ENCODE assay signal across 16 cellular contexts in genomic region chr10:86944471-86944870, GRCh38. TPM values are rescaled to one million over a fixed set of nuclear protein-coding genes. Genes with fewer than 3 reads are reported as not detected.
A peak's percentile ranks its signal among the peaks of the same experiment; 100 is the strongest.
DNase-seq lines count a peak whose midpoint lies in the region; ATAC-seq and TF ChIP-seq lines count a peak whose summit lies in the region.
"Had no signal": no experiment of that assay in that cellular context is flagged by ENCODE, and none has a peak within 500 bp of the region (broad histone marks: within the 10 kb centered on the region; RNA-seq: fewer than 3 reads in every experiment).

No MANE protein-coding gene starts in this region.

- H3K56ac ChIP-seq in mesendoderm (ENCODE audit: low read length): no peak overlapping the region

- no peaks in the 10 kb centered on the region for H3K9me2 ChIP-seq in GM23248 (ENCODE audit: insufficient read depth)

- H2AFZ ChIP-seq in GM23248: no peak overlapping the region
- no peak overlapping the region for H2AFZ ChIP-seq in mammary epithelial cell (ENCODE audit: low read depth, low read length)
- H2AFZ ChIP-seq: parathyroid adenoma had no signal

- no peak overlapping the region for H2BK5ac ChIP-seq in mesendoderm (ENCODE audit: low read length)

- H3K4me2 ChIP-seq in GM23248 (ENCODE audit: unreplicated experiment) (no peak overlapping the region), mammary epithelial cell (ENCODE audit: insufficient read depth, low read depth, low read length) (no peak overlapping the region), mesendoderm (ENCODE audit: low read length) (no peak overlapping the region)
- H3K4me2 ChIP-seq: KMS-11 had no signal

- in situ Hi-C loops in GM23248 (cut with MboI): no loop called here
- in situ Hi-C loops in mammary epithelial cell (cut with MboI; ENCODE audit: low sequenced_read_pairs in 2 of 2): no loop called here

- H3K4me3 ChIP-seq in GM23248 (no peak overlapping the region), mammary epithelial cell (replicated peaks in 1 of 3; ENCODE audit: insufficient read depth in 1 of 3, low read depth in 2 of 3, low read length in 3 of 3) (no peak overlapping the region), mesendoderm (ENCODE audit: low read length) (no peak overlapping the region)
- H3K4me3 ChIP-seq: heart right ventricle, SJCRH30 had no signal

- H3K23ac ChIP-seq in mesendoderm (ENCODE audit: low read length): no peak overlapping the region

- no peaks in the 10 kb centered on the region for H3K27me3 ChIP-seq in GM23248 (replicated peaks; ENCODE audit: insufficient read depth)
- H3K27me3 ChIP-seq in mammary epithelial cell (ENCODE audit: insufficient read depth, low read length): no peaks in the 10 kb centered on the region
- H3K27me3 ChIP-seq in mesendoderm (ENCODE audit: insufficient read depth, low read length, poor library complexity): no peaks in the 10 kb centered on the region
- H3K27me3 ChIP-seq: ascending aorta, heart right ventricle, SJCRH30 had no signal

- no peak overlapping the region for H3K4ac ChIP-seq in mesendoderm (ENCODE audit: low read depth, low read length)

- ATAC-seq in HG03025 (IDR thresholded peaks at IDR 0.05; ENCODE audit: low FRiP score, unreplicated experiment) (no peak), HG03571 (IDR thresholded peaks at IDR 0.05; ENCODE audit: unreplicated experiment) (no peak), HG03439 (IDR thresholded peaks at IDR 0.05; ENCODE audit: unreplicated experiment) (no peak)

- CTCF ChIA-PET in mammary epithelial cell (lab: Charles Lee; ENCODE audit: low non-redundant PET): no interaction called here

- TF ChIP-seq CTCF in mammary epithelial cell (conservative IDR thresholded peaks at IDR 0.05 in 1 of 2, IDR thresholded peaks at IDR 0.05 in 1 of 2; ENCODE audit: extremely low read depth in 1 of 2, insufficient read depth in 1 of 2, low read depth in 1 of 2, low read length in 2 of 2): no peak

- no peaks in the 10 kb centered on the region for H3K4me1 ChIP-seq in GM23248 (ENCODE audit: insufficient read depth)
- peaks cover 18% of the 10 kb centered on the region for H3K4me1 ChIP-seq in mammary epithelial cell (ENCODE audit: insufficient read depth, low read length)
- no peaks in the 10 kb centered on the region for H3K4me1 ChIP-seq in mesendoderm (ENCODE audit: control insufficient read depth, low read depth, low read length)
- H3K4me1 ChIP-seq: parathyroid adenoma, SJCRH30 had no signal

- no peaks in the 10 kb centered on the region for H3K9me3 ChIP-seq in GM23248 (ENCODE audit: low read depth)
- H3K9me3 ChIP-seq in mammary epithelial cell (replicated peaks; ENCODE audit: insufficient read depth, low read length): no peaks in the 10 kb centered on the region
- H3K9me3 ChIP-seq: ascending aorta, heart right ventricle, SJCRH30 had no signal

- peak; percentile 11 for DNase-seq in AG08396 (ENCODE audit: low spot score)
- DNase-seq in GM23248: peak; percentile 62
- peak; percentile 76 for DNase-seq in mammary epithelial cell
- DNase-seq in mesendoderm: peak; percentile 63
- DNase-seq in NK-92 (lab: John Stamatoyannopoulos, UW; ENCODE audit: unreplicated experiment): no peak
- DNase-seq: activated T-cell treated with anti-CD3 and anti-CD28 coated beads, Interleukin-2, amount 50 U/mL, for 72 hours; AML-193; heart right ventricle; SJCRH30 had no signal

- no peak overlapping the region for H2BK15ac ChIP-seq in mesendoderm (replicated peaks; ENCODE audit: low read depth)

- no peak overlapping the region for H3K9ac ChIP-seq in GM23248
- no peak overlapping the region for H3K9ac ChIP-seq in mammary epithelial cell (ENCODE audit: insufficient read depth, low read length)
- H3K9ac ChIP-seq in mesendoderm (ENCODE audit: low read length): no peak overlapping the region
- H3K9ac ChIP-seq: KMS-11, parathyroid adenoma had no signal

- H2AK5ac ChIP-seq in mesendoderm (ENCODE audit: low read length): no peak overlapping the region

- dilution Hi-C loops in mammary epithelial cell (cut with HindIII; ENCODE audit: low sequenced_read_pairs): no loop called here

- no TSS peak for BruUV-seq in mammary epithelial cell (replicated peaks; lab: Mats Ljungman, UMichigan)

- H4K20me1 ChIP-seq in GM23248 (ENCODE audit: insufficient read depth): no peaks in the 10 kb centered on the region
- no peaks in the 10 kb centered on the region for H4K20me1 ChIP-seq in mammary epithelial cell (ENCODE audit: insufficient read depth, low read length)

- no peaks in the 10 kb centered on the region for H3K79me2 ChIP-seq in GM23248 (ENCODE audit: insufficient read depth)
- H3K79me2 ChIP-seq in mammary epithelial cell (ENCODE audit: insufficient read depth, low read length): no peaks in the 10 kb centered on the region
- H3K79me2 ChIP-seq in mesendoderm (ENCODE audit: control insufficient read depth, insufficient read depth, low read length): no peaks in the 10 kb centered on the region
- H3K79me2 ChIP-seq: parathyroid adenoma had no signal

- no peak overlapping the region for H3K18ac ChIP-seq in mesendoderm (ENCODE audit: low read length)

- intact Hi-C loops in mammary epithelial cell (cut with micrococcal nuclease): no loop called here

- H2BK120ac ChIP-seq in mesendoderm (ENCODE audit: low read depth, low read length): no peak overlapping the region

- no peaks in the 10 kb centered on the region for H3K79me1 ChIP-seq in mesendoderm (ENCODE audit: low read length)

- H3F3A ChIP-seq in GM23248 (ENCODE audit: insufficient read depth): 0 out of 2 replicates have a peak, but pooled peaks cover 6% of the 10 kb centered on the region

- H3K27ac ChIP-seq in GM23248 (no peak overlapping the region), mammary epithelial cell (ENCODE audit: insufficient read depth, low read depth, low read length) (no peak overlapping the region), mesendoderm (ENCODE audit: low read depth, low read length) (no peak overlapping the region)
- H3K27ac ChIP-seq: HL-60, KMS-11, parathyroid adenoma, SJCRH30 had no signal

- H4K8ac ChIP-seq in mesendoderm (ENCODE audit: low read depth, low read length): no peak overlapping the region

- H3K36me3 ChIP-seq in GM23248 (ENCODE audit: low read depth) (no peaks in the 10 kb centered on the region), mammary epithelial cell (ENCODE audit: insufficient read depth, low read length) (peaks cover 2% of the 10 kb centered on the region), mesendoderm (ENCODE audit: control insufficient read depth, insufficient read depth, low read length) (no peaks in the 10 kb centered on the region)
- H3K36me3 ChIP-seq: ascending aorta, SJCRH30 had no signal

- no peak overlapping the region for H4K5ac ChIP-seq in mesendoderm (ENCODE audit: low read length)

RNA-seq across cellular contexts. Expression of gene MMRN2, which starts 12.9 kb away (rescaled TPM):
- total RNA-seq in GM23248 (2014; rRNA removed; shearing (Covaris generic)): 4.5 and 7.3 TPM in 2 replicates
- polyA plus RNA-seq in GM23248 (2016; fragmentation: Nextera tagmentation; extraction: Ambion mirVana) (1.2 and 1.5 TPM in 2 replicates), mammary epithelial cell (11.6 TPM)
- 10 to 100 TPM in 1 of 2 donors, 1 to 10 TPM in 1; 8.5 to 13.7 TPM for total RNA-seq in mammary epithelial cell
- polyA minus RNA-seq in mammary epithelial cell: 5.4 TPM
- 0.46 TPM for polyA plus RNA-seq in mesendoderm (2013, experiment 1 of 2)
- polyA plus RNA-seq in mesendoderm (2013, experiment 2 of 2): 0.29 TPM

RNA-seq across cellular contexts. Expression of gene SNCG, which starts 13.9 kb away (rescaled TPM):
- 1.2 and 1.8 TPM in 2 replicates for total RNA-seq in GM23248 (2014; rRNA removed; shearing (Covaris generic))
- 2.8 and 3.1 TPM in 2 replicates for polyA plus RNA-seq in GM23248 (2016; fragmentation: Nextera tagmentation; extraction: Ambion mirVana)
- total RNA-seq in mammary epithelial cell: 10 to 100 TPM; 25.7 to 54.0 TPM
- 101 TPM for polyA plus RNA-seq in mammary epithelial cell
- polyA minus RNA-seq in mammary epithelial cell: 31.4 TPM
- 2.8 TPM for polyA plus RNA-seq in mesendoderm (2013, experiment 1 of 2)
- polyA plus RNA-seq in mesendoderm (2013, experiment 2 of 2): 3.3 TPM
- total RNA-seq: activated T-cell treated with anti-CD3 and anti-CD28 coated beads, Interleukin-2, amount 50 U/mL, for 72 hours had no signal

RNA-seq across cellular contexts. Expression of gene ADIRF, which starts 23.8 kb away (rescaled TPM):
- 17.6 and 34.1 TPM in 2 replicates for total RNA-seq in GM23248 (2014; rRNA removed; shearing (Covaris generic))
- polyA plus RNA-seq in GM23248 (2016; fragmentation: Nextera tagmentation; extraction: Ambion mirVana) (175 and 184 TPM in 2 replicates), mammary epithelial cell (517 TPM)
- 100 to 1,000 TPM in 1 of 2 donors, 10 to 100 TPM in 1; 57.0 to 247 TPM for total RNA-seq in mammary epithelial cell
- polyA minus RNA-seq in mammary epithelial cell: 39.5 TPM
- polyA plus RNA-seq in mesendoderm (2013, experiment 1 of 2): 0.06 TPM
- 0.17 TPM for polyA plus RNA-seq in mesendoderm (2013, experiment 2 of 2)
- total RNA-seq: activated T-cell treated with anti-CD3 and anti-CD28 coated beads, Interleukin-2, amount 50 U/mL, for 72 hours had no signal
